9 cellular contexts compared by ENCODE assay signal in the genomic region with DNA sequence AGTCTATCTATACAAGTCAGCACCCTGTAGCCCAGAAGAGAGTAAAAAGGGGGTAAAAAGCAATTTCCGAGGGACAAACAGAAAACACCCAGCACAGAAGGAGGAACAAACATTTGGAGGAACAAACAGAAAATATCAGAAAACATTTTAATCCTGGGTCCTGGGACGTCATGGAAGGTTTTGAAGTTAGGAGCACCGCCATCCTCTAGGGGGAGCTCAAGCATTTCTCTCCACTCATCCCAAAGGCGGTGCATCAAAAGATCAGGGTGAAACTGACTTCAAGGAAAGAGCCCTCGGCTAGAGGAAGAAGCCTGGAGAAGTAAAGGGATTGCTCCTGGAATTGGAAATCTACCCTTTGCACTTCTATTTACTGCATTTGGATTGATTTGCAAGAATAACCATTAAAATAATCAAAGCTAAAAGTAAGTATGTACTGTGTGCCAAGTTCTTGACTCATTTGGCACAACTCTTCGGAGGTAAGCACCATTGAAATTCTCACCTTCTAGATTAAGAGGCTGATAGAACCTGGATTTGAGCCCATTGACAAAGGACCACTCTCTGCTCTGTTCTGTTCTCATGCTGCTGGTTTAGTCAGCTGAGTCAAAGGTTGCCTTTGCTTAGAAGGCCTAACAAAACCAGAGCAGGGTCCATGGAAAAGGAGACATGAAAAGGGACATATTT. TPM values are rescaled to one million over a fixed set of nuclear protein-coding genes. Genes with fewer than 3 reads are reported as not detected.
DNase-seq lines count a peak whose midpoint lies in the region; ATAC-seq, FAIRE-seq and TF ChIP-seq lines count a peak whose summit lies in the region.
"Had no signal": no experiment of that assay in that cellular context is flagged by ENCODE, and none has a peak within 500 bp of the region (broad histone marks: within the 10 kb centered on the region; RNA-seq: fewer than 3 reads in every experiment).

No MANE protein-coding gene starts in this region.

- no peak overlapping the region for H2AFZ ChIP-seq in endothelial cell of umbilical vein (ENCODE audit: low read depth, low read length)

- no peaks in the 10 kb centered on the region for H3K9me3 Mint-ChIP-seq in activated CD8-positive, alpha-beta memory T cell treated with anti-CD3 and anti-CD28 coated beads, Interleukin-2, amount 10 ng/mL, durations not matched to agents 7 days and 5 days (ENCODE audit: low read depth)
- peaks cover 0 to 4% (median 0%) of the 10 kb centered on the region in 11 donors for H3K9me3 Mint-ChIP-seq in naive thymus-derived CD4-positive, alpha-beta T cell
- H3K9me3 Mint-ChIP-seq: activated naive CD4-positive, alpha-beta T cell treated with anti-CD3 and anti-CD28 coated beads, Interleukin-2, amount 50 U/mL, for 24 hours had no signal

- H3K36me3 Mint-ChIP-seq in activated CD8-positive, alpha-beta memory T cell treated with anti-CD3 and anti-CD28 coated beads, Interleukin-2, amount 10 ng/mL, durations not matched to agents 7 days and 5 days = no peaks in the 10 kb centered on the region
- H3K36me3 Mint-ChIP-seq in naive thymus-derived CD4-positive, alpha-beta T cell = no peaks in the 10 kb centered on the region
- H3K36me3 Mint-ChIP-seq: activated naive CD4-positive, alpha-beta T cell treated with anti-CD3 and anti-CD28 coated beads, Interleukin-2, amount 50 U/mL, for 24 hours had no signal

- DNase-seq in DMS153 (lab: John Stamatoyannopoulos, UW) (peak; percentile 69), HT1080 (ENCODE audit: low read depth) (peak; percentile 75), NOMO-1 treated with DMSO at 0.1 percent for 48 hours (lab: John Stamatoyannopoulos, UW; ENCODE audit: unreplicated experiment) (peak; percentile 64), endothelial cell of umbilical vein (ENCODE audit: low read depth, low spot score) (peak; percentile 79), stromal cell of bone marrow (ENCODE audit: low read depth) (peak; percentile 64)
- peak; percentile 72 for DNase-seq in activated CD8-positive, alpha-beta memory T cell treated with anti-CD3 and anti-CD28 coated beads, Interleukin-2, amount 10 ng/mL, durations not matched to agents 7 days and 5 days
- DNase-seq in naive thymus-derived CD4-positive, alpha-beta T cell = peak; percentile 20 to 75 (median 64)

- H3K27ac ChIP-seq in endothelial cell of umbilical vein (ENCODE audit: insufficient read depth, low read depth, low read length) = no peak overlapping the region
- H3K27ac ChIP-seq in naive thymus-derived CD4-positive, alpha-beta T cell (ENCODE audit: low read depth, low read length) = no peak overlapping the region

- H3K4me3 Mint-ChIP-seq in activated CD8-positive, alpha-beta memory T cell treated with anti-CD3 and anti-CD28 coated beads, Interleukin-2, amount 10 ng/mL, durations not matched to agents 7 days and 5 days = no peak overlapping the region
- peak overlapping the region in 1 of 10 donors; percentile 36 for H3K4me3 Mint-ChIP-seq in naive thymus-derived CD4-positive, alpha-beta T cell
- H3K4me3 Mint-ChIP-seq: activated naive CD4-positive, alpha-beta T cell treated with anti-CD3 and anti-CD28 coated beads, Interleukin-2, amount 50 U/mL, for 24 hours had no signal

- intact Hi-C loops in endothelial cell of umbilical vein (cut with micrococcal nuclease) = loop anchor here (1.0 to 10.0 kb wide), 13 partner anchors 166 to 1416 kb away; no protein-coding TSS in a partner anchor
- intact Hi-C loops in naive thymus-derived CD4-positive, alpha-beta T cell (cut with micrococcal nuclease) = loop anchor here (1.0 to 10.0 kb wide), 18 partner anchors 164 to 1782 kb away; partner anchors contain the start of genes ATP2B1 (in 2 of the 2) and CCER1 (in 1 of the 2)

- H3K4me2 ChIP-seq in endothelial cell of umbilical vein (ENCODE audit: insufficient read depth, low read length) = no peak overlapping the region

- ATAC-seq in GM21423 (IDR thresholded peaks at IDR 0.05; ENCODE audit: unreplicated experiment) = peak; percentile 82
- ATAC-seq in activated CD8-positive, alpha-beta memory T cell treated with anti-CD3 and anti-CD28 coated beads, Interleukin-2, amount 10 ng/mL, durations not matched to agents 7 days and 5 days = peak; percentile 82
- peak; percentile 91 for ATAC-seq in naive thymus-derived CD4-positive, alpha-beta T cell

- H3K9me3 ChIP-seq in endothelial cell of umbilical vein (replicated peaks; ENCODE audit: control insufficient read depth, insufficient read depth, low read length) = no peaks in the 10 kb centered on the region
- no peaks in the 10 kb centered on the region for H3K9me3 ChIP-seq in naive thymus-derived CD4-positive, alpha-beta T cell (ENCODE audit: control insufficient read depth in 2 of 3, low read length in 3 of 3)

- POLR2A ChIA-PET in endothelial cell of umbilical vein (lab: Charles Lee) = no interaction called here
- POLR2A ChIA-PET in naive thymus-derived CD4-positive, alpha-beta T cell (lab: Charles Lee) = interaction anchor here (0.9 to 1.1 kb wide), 2 partner anchors 186 to 562 kb away, joined by 3 read pairs; no protein-coding TSS in a partner anchor

- no TSS peak for BruUV-seq in endothelial cell of umbilical vein (replicated peaks; lab: Mats Ljungman, UMichigan)

- H3K4me1 ChIP-seq in endothelial cell of umbilical vein (ENCODE audit: control insufficient read depth, extremely low read depth, insufficient read depth, low read length) = peaks cover 20% of the 10 kb centered on the region
- no peaks in the 10 kb centered on the region for H3K4me1 ChIP-seq in naive thymus-derived CD4-positive, alpha-beta T cell (ENCODE audit: control insufficient read depth in 2 of 2, insufficient read depth in 2 of 2, low read length in 2 of 2)

- H3K9me1 ChIP-seq in endothelial cell of umbilical vein (replicated peaks; ENCODE audit: control insufficient read depth, extremely low read depth, insufficient read depth, low read length) = no peaks in the 10 kb centered on the region

- H4K20me1 ChIP-seq in endothelial cell of umbilical vein (replicated peaks; ENCODE audit: control insufficient read depth, extremely low read depth, insufficient read depth, low read length) = no peaks in the 10 kb centered on the region

- no peaks in the 10 kb centered on the region for H3K27me3 ChIP-seq in endothelial cell of umbilical vein (ENCODE audit: control insufficient read depth in 2 of 2, insufficient read depth in 2 of 2, low read length in 2 of 2)
- H3K27me3 ChIP-seq in naive thymus-derived CD4-positive, alpha-beta T cell (ENCODE audit: control insufficient read depth in 2 of 2, insufficient read depth in 2 of 2, low read length in 2 of 2) = no peaks in the 10 kb centered on the region

- no peak overlapping the region for H3K4me3 ChIP-seq in endothelial cell of umbilical vein (replicated peaks in 1 of 3; ENCODE audit: insufficient read depth in 1 of 3, low read depth in 1 of 3, low read length in 3 of 3)
- H3K4me3 ChIP-seq in naive thymus-derived CD4-positive, alpha-beta T cell (ENCODE audit: low read length) = no peak overlapping the region

- H3K4me1 Mint-ChIP-seq in activated CD8-positive, alpha-beta memory T cell treated with anti-CD3 and anti-CD28 coated beads, Interleukin-2, amount 10 ng/mL, durations not matched to agents 7 days and 5 days = peaks cover 7% of the 10 kb centered on the region
- H3K4me1 Mint-ChIP-seq in naive thymus-derived CD4-positive, alpha-beta T cell = peaks cover 5 to 10% (median 6%) of the 10 kb centered on the region in 7 donors

- FAIRE-seq in endothelial cell of umbilical vein (lab: Jason Lieb, UNC) = peak; percentile 79

- H3K36me3 ChIP-seq in endothelial cell of umbilical vein (ENCODE audit: control insufficient read depth in 2 of 2, extremely low read depth in 1 of 2, insufficient read depth in 2 of 2, low read length in 2 of 2) = no peaks in the 10 kb centered on the region
- no peaks in the 10 kb centered on the region for H3K36me3 ChIP-seq in naive thymus-derived CD4-positive, alpha-beta T cell (ENCODE audit: control insufficient read depth in 2 of 3, insufficient read depth in 3 of 3, low read length in 3 of 3)

- no peaks in the 10 kb centered on the region for H3K79me2 ChIP-seq in endothelial cell of umbilical vein (ENCODE audit: control insufficient read depth, insufficient read depth, low read length)

- no peak overlapping the region for H3K27ac Mint-ChIP-seq in activated CD8-positive, alpha-beta memory T cell treated with anti-CD3 and anti-CD28 coated beads, Interleukin-2, amount 10 ng/mL, durations not matched to agents 7 days and 5 days
- H3K27ac Mint-ChIP-seq in naive thymus-derived CD4-positive, alpha-beta T cell = peak overlapping the region in 1 of 9 donors; percentile 3
- H3K27ac Mint-ChIP-seq: activated naive CD4-positive, alpha-beta T cell treated with anti-CD3 and anti-CD28 coated beads, Interleukin-2, amount 50 U/mL, for 24 hours had no signal

- H3K9ac ChIP-seq in endothelial cell of umbilical vein (replicated peaks; ENCODE audit: extremely low read depth, insufficient read depth, low read length) = no peak overlapping the region

- dilution Hi-C loops in endothelial cell of umbilical vein (cut with MboI; ENCODE audit: extremely low pct_ligation_motif_present, low sequenced_read_pairs) = no loop called here

- H3K27me3 Mint-ChIP-seq in activated CD8-positive, alpha-beta memory T cell treated with anti-CD3 and anti-CD28 coated beads, Interleukin-2, amount 10 ng/mL, durations not matched to agents 7 days and 5 days = no peaks in the 10 kb centered on the region
- H3K27me3 Mint-ChIP-seq in naive thymus-derived CD4-positive, alpha-beta T cell = peaks cover 0 to 4% (median 0%) of the 10 kb centered on the region in 5 donors
- H3K27me3 Mint-ChIP-seq: activated naive CD4-positive, alpha-beta T cell treated with anti-CD3 and anti-CD28 coated beads, Interleukin-2, amount 50 U/mL, for 24 hours had no signal

- no peak for TF ChIP-seq POLR2A in endothelial cell of umbilical vein (IDR thresholded peaks at IDR 0.05; ENCODE audit: low read depth, low read length)

- CTCF ChIA-PET in activated CD8-positive, alpha-beta memory T cell treated with anti-CD3 and anti-CD28 coated beads, Interleukin-2, amount 10 ng/mL, durations not matched to agents 7 days and 5 days (lab: Charles Lee) = interaction anchor here (0.8 to 2.8 kb wide), 18 partner anchors 15 to 1398 kb away, joined by 3 to 14 read pairs (median 4); partner anchors contain the start of gene ATP2B1
- CTCF ChIA-PET in endothelial cell of umbilical vein (lab: Charles Lee) = interaction anchor here (0.6 to 3.2 kb wide), 40 partner anchors 9 to 1418 kb away, joined by 3 to 55 read pairs (median 3); partner anchors contain the start of genes ATP2B1 and POC1B
- CTCF ChIA-PET in naive thymus-derived CD4-positive, alpha-beta T cell (lab: Charles Lee) = interaction anchor here (1.0 to 4.4 kb wide), 11 partner anchors 9 to 1311 kb away, joined by 3 to 57 read pairs (median 4); no protein-coding TSS in a partner anchor

- TF ChIP-seq CTCF in endothelial cell of umbilical vein (IDR thresholded peaks at IDR 0.05; ENCODE audit: extremely low read depth in 1 of 2, insufficient read depth in 1 of 2, low read depth in 1 of 2, low read length in 2 of 2) = peak; percentile 80 to 82

RNA-seq across cellular contexts. Expression of gene POC1B, which starts 17.2 kb away (rescaled TPM):
- 15.1 and 19.3 TPM in 2 replicates for total RNA-seq in HT1080 (2014; rRNA removed; shearing (Covaris generic))
- 24.7 and 27.1 TPM in 2 replicates for polyA plus RNA-seq in HT1080 (2015; cell fraction: cytosol; rRNA removed)
- 19.6 and 26.5 TPM in 2 replicates for polyA plus RNA-seq in HT1080 (2015; cell fraction: nucleus; rRNA removed)
- 10 to 100 TPM; 52.2 to 58.8 TPM for total RNA-seq in activated CD8-positive, alpha-beta memory T cell treated with anti-CD3 and anti-CD28 coated beads, Interleukin-2, amount 10 ng/mL, durations not matched to agents 7 days and 5 days
- 18.2 and 22.9 TPM in 2 replicates for total RNA-seq in endothelial cell of umbilical vein
- 6.5 and 7.1 TPM in 2 replicates for polyA plus RNA-seq in endothelial cell of umbilical vein
- polyA plus RNA-seq in endothelial cell of umbilical vein (2011; cell fraction: cytosol; rRNA removed) = 9.4 and 10.4 TPM in 2 replicates
- polyA plus RNA-seq in endothelial cell of umbilical vein (2011; cell fraction: nucleus; rRNA removed) = 14.8 and 15.6 TPM in 2 replicates
- polyA plus RNA-seq in endothelial cell of umbilical vein (2012) = 14.4 and 16.9 TPM in 2 replicates
- polyA minus RNA-seq in endothelial cell of umbilical vein = 19.0 and 22.4 TPM in 2 replicates
- polyA minus RNA-seq in endothelial cell of umbilical vein (2011; cell fraction: cytosol; rRNA and poly(A)+ RNA removed) = 6.8 TPM
- polyA minus RNA-seq in endothelial cell of umbilical vein (2011; cell fraction: nucleus; rRNA and poly(A)+ RNA removed) = 34.2 and 44.5 TPM in 2 replicates
- 10 to 100 TPM; 19.5 to 38.7 (median 23.4) TPM for total RNA-seq in naive thymus-derived CD4-positive, alpha-beta T cell
- polyA plus RNA-seq in naive thymus-derived CD4-positive, alpha-beta T cell = 10 to 100 TPM; 19.4 to 28.0 TPM

RNA-seq across cellular contexts. Expression of gene GALNT4, which starts 18.5 kb away (rescaled TPM):
- 13.7 and 14.0 TPM in 2 replicates for total RNA-seq in HT1080 (2014; rRNA removed; shearing (Covaris generic))
- 11.0 and 15.0 TPM in 2 replicates for polyA plus RNA-seq in HT1080 (2015; cell fraction: cytosol; rRNA removed)
- polyA plus RNA-seq in HT1080 (2015; cell fraction: nucleus; rRNA removed) = 25.2 and 27.4 TPM in 2 replicates
- total RNA-seq in activated CD8-positive, alpha-beta memory T cell treated with anti-CD3 and anti-CD28 coated beads, Interleukin-2, amount 10 ng/mL, durations not matched to agents 7 days and 5 days = 10 to 100 TPM; 16.5 to 17.5 TPM
- total RNA-seq in endothelial cell of umbilical vein = 9.8 and 10.9 TPM in 2 replicates
- 1.3 and 2.0 TPM in 2 replicates for polyA plus RNA-seq in endothelial cell of umbilical vein
- polyA plus RNA-seq in endothelial cell of umbilical vein (2011; cell fraction: cytosol; rRNA removed) = 1.8 and 2.3 TPM in 2 replicates
- polyA plus RNA-seq in endothelial cell of umbilical vein (2011; cell fraction: nucleus; rRNA removed) = 2.0 and 3.5 TPM in 2 replicates
- 5.9 and 9.0 TPM in 2 replicates for polyA plus RNA-seq in endothelial cell of umbilical vein (2012)
- polyA minus RNA-seq in endothelial cell of umbilical vein = 3.4 and 4.5 TPM in 2 replicates
- polyA minus RNA-seq in endothelial cell of umbilical vein (2011; cell fraction: cytosol; rRNA and poly(A)+ RNA removed) = not detected
- 4.8 TPM in 2 replicates for polyA minus RNA-seq in endothelial cell of umbilical vein (2011; cell fraction: nucleus; rRNA and poly(A)+ RNA removed)
- total RNA-seq in naive thymus-derived CD4-positive, alpha-beta T cell = 10 to 100 TPM in 2 of 5 experiments, 1 to 10 TPM in 3; 6.0 to 14.5 (median 9.9) TPM
- 1 to 10 TPM; 2.5 TPM for polyA plus RNA-seq in naive thymus-derived CD4-positive, alpha-beta T cell
